10 cellular contexts compared by ENCODE assay signal in genomic region chr15:49471733-49472132, GRCh38. TPM values are rescaled to one million over a fixed set of nuclear protein-coding genes. Genes with fewer than 3 reads are reported as not detected.
DNase-seq lines count a peak whose midpoint lies in the region; ATAC-seq lines count a peak whose summit lies in the region.
"Had no signal": no experiment of that assay in that cellular context is flagged by ENCODE, and none has a peak within 500 bp of the region (broad histone marks: within the 10 kb centered on the region; RNA-seq: fewer than 3 reads in every experiment).

No MANE protein-coding gene starts in this region.

- peaks cover 13% of the 10 kb centered on the region for H3K4me1 Mint-ChIP-seq in activated CD4-positive, alpha-beta T cell treated with anti-CD3 and anti-CD28 coated beads, Interleukin-2, amount 10 ng/mL, durations not matched to agents 7 days and 5 days

- no peaks in the 10 kb centered on the region for H3K36me3 Mint-ChIP-seq in activated CD4-positive, alpha-beta T cell treated with anti-CD3 and anti-CD28 coated beads, Interleukin-2, amount 10 ng/mL, durations not matched to agents 7 days and 5 days (ENCODE audit: low read depth)

- POLR2A ChIA-PET in activated CD4-positive, alpha-beta T cell treated with anti-CD3 and anti-CD28 coated beads, Interleukin-2, amount 10 ng/mL, durations not matched to agents 7 days and 5 days (lab: Charles Lee): no interaction called here

- peak; percentile 18 for DNase-seq in activated CD4-positive, alpha-beta T cell treated with anti-CD3 and anti-CD28 coated beads, Interleukin-2, amount 10 ng/mL, durations not matched to agents 7 days and 5 days
- no peak for DNase-seq in activated CD4-positive, alpha-beta T cell treated with anti-CD3 and anti-CD28 coated beads, Interleukin-2, amount 50 U/mL, for 1 hour
- DNase-seq in myocyte (ENCODE audit: low read depth): peak; percentile 35
- no peak for DNase-seq in NCI-H2081 (lab: John Stamatoyannopoulos, UW)
- DNase-seq in stimulated activated CD4-positive, alpha-beta T cell treated with anti-CD3 and anti-CD28 coated beads, Interleukin-12 subunit alpha, Interleukin-12 subunit beta, amount 100 ng/mL, for 4 hours: no peak
- DNase-seq in NCI-H1694 treated with DMSO at 0.1 percent for 48 hours (lab: John Stamatoyannopoulos, UW): no peak
- DNase-seq: NCI-H2029 had no signal

- ATAC-seq in HG02610 (IDR thresholded peaks at IDR 0.05; ENCODE audit: unreplicated experiment) (peak; percentile 81), HG03520 (IDR thresholded peaks at IDR 0.05; ENCODE audit: unreplicated experiment) (peak; percentile 69)

- no peak overlapping the region for H3K4me3 Mint-ChIP-seq in activated CD4-positive, alpha-beta T cell treated with anti-CD3 and anti-CD28 coated beads, Interleukin-2, amount 10 ng/mL, durations not matched to agents 7 days and 5 days

- no peak overlapping the region for H3K27ac Mint-ChIP-seq in activated CD4-positive, alpha-beta T cell treated with anti-CD3 and anti-CD28 coated beads, Interleukin-2, amount 10 ng/mL, durations not matched to agents 7 days and 5 days

- CTCF ChIA-PET in activated CD4-positive, alpha-beta T cell treated with anti-CD3 and anti-CD28 coated beads, Interleukin-2, amount 10 ng/mL, durations not matched to agents 7 days and 5 days (lab: Charles Lee): interaction anchor here (0.7 to 1.5 kb wide), 3 partner anchors 48 to 535 kb away, joined by 3 to 6 read pairs (median 6); no protein-coding TSS in a partner anchor

- H3K9me3 Mint-ChIP-seq in activated CD4-positive, alpha-beta T cell treated with anti-CD3 and anti-CD28 coated beads, Interleukin-2, amount 10 ng/mL, durations not matched to agents 7 days and 5 days: no peaks in the 10 kb centered on the region

- H3K27me3 Mint-ChIP-seq in activated CD4-positive, alpha-beta T cell treated with anti-CD3 and anti-CD28 coated beads, Interleukin-2, amount 10 ng/mL, durations not matched to agents 7 days and 5 days: peaks cover 4% of the 10 kb centered on the region

RNA-seq across cellular contexts. Expression of gene FGF7, which starts 48.7 kb away (rescaled TPM):
- total RNA-seq in activated CD4-positive, alpha-beta T cell treated with anti-CD3 and anti-CD28 coated beads, Interleukin-2, amount 10 ng/mL, durations not matched to agents 7 days and 5 days: not detected
- total RNA-seq in myocyte: 39.2 and 69.2 TPM in 2 replicates
- polyA plus RNA-seq in myocyte (2012): 23.7 TPM
- total RNA-seq: A673 had no signal

Comparison
In these comparisons a context has a peak if more than half of its experiments do, and no peak if none do; other contexts are left out.
1. DNase-seq: peak in activated CD4-positive, alpha-beta T cell treated with anti-CD3 and anti-CD28 coated beads, Interleukin-2, amount 10 ng/mL, durations not matched to agents 7 days and 5 days (single experiment) and myocyte (single experiment); none in activated CD4-positive, alpha-beta T cell treated with anti-CD3 and anti-CD28 coated beads, Interleukin-2, amount 50 U/mL, for 1 hour (single experiment), NCI-H2081 (0 of 2), stimulated activated CD4-positive, alpha-beta T cell treated with anti-CD3 and anti-CD28 coated beads, Interleukin-12 subunit alpha, Interleukin-12 subunit beta, amount 100 ng/mL, for 4 hours (single experiment) and NCI-H1694 treated with DMSO at 0.1 percent for 48 hours (single experiment).
2. RNA of gene FGF7, which starts 48.7 kb away (total RNA-seq): 39.2 to 69.2 TPM in myocyte; not detected in activated CD4-positive, alpha-beta T cell treated with anti-CD3 and anti-CD28 coated beads, Interleukin-2, amount 10 ng/mL, durations not matched to agents 7 days and 5 days; every median in the first group is over 10 times any median in the second.